ENCODE assay signal across 26 cellular contexts in genomic region chr3:114619771-114620170, GRCh38.
DNase-seq lines count a peak whose midpoint lies in the region; FAIRE-seq and TF ChIP-seq lines count a peak whose summit lies in the region.
"Had no signal": no experiment of that assay in that cellular context is flagged by ENCODE, and none has a peak within 500 bp of the region (broad histone marks: within the 10 kb centered on the region; RNA-seq: fewer than 3 reads in every experiment).

No MANE protein-coding gene starts in this region.

- no peaks in the 10 kb centered on the region for H3K27me3 ChIP-seq in astrocyte (ENCODE audit: insufficient read depth, low read length)
- H3K27me3 ChIP-seq: BE2C; BLaER1 treated with 17β-estradiol and CSF1 and Interleukin-3, amounts not matched to agents 10 nM and 100 nM had no signal

- no peak overlapping the region for H3K4me3 Mint-ChIP-seq in astrocyte (ENCODE audit: unreplicated experiment)
- H3K4me3 Mint-ChIP-seq: CD14-positive monocyte; CD4-positive, alpha-beta T cell; CD8-positive, alpha-beta memory T cell had no signal

- no peaks in the 10 kb centered on the region for H3K9me3 Mint-ChIP-seq in astrocyte (ENCODE audit: unreplicated experiment)
- H3K9me3 Mint-ChIP-seq: CD4-positive, alpha-beta T cell; CD8-positive, alpha-beta memory T cell had no signal

- peaks cover 7% of the 10 kb centered on the region for H4K20me1 ChIP-seq in astrocyte (ENCODE audit: insufficient read depth, low read length)
- H4K20me1 ChIP-seq: BLaER1 treated with 17β-estradiol and CSF1 and Interleukin-3, amounts not matched to agents 10 nM and 100 nM had no signal

- H2AFZ ChIP-seq in astrocyte (ENCODE audit: low read depth, low read length) = no peak overlapping the region
- H2AFZ ChIP-seq: GM23248 had no signal

- H3K27ac Mint-ChIP-seq in astrocyte (ENCODE audit: unreplicated experiment) = no peak overlapping the region
- H3K27ac Mint-ChIP-seq: CD4-positive, alpha-beta T cell; CD8-positive, alpha-beta memory T cell had no signal

- no peaks in the 10 kb centered on the region for H3K36me3 Mint-ChIP-seq in astrocyte (ENCODE audit: low read depth, unreplicated experiment)
- H3K36me3 Mint-ChIP-seq: CD14-positive monocyte had no signal

- no peaks in the 10 kb centered on the region for H3K9me3 ChIP-seq in astrocyte (ENCODE audit: insufficient read depth, low read depth, low read length)
- H3K9me3 ChIP-seq: A549; BE2C; BLaER1 treated with 17β-estradiol and CSF1 and Interleukin-3, amounts not matched to agents 10 nM and 100 nM had no signal

- H3K79me2 ChIP-seq in astrocyte (ENCODE audit: insufficient read depth, low read length) = peaks cover 84% of the 10 kb centered on the region

- H3K4me1 Mint-ChIP-seq in astrocyte (ENCODE audit: low read depth, unreplicated experiment) = peaks cover 29% of the 10 kb centered on the region
- H3K4me1 Mint-ChIP-seq: CD8-positive, alpha-beta memory T cell had no signal

- peak; percentile 2 for DNase-seq in HPDE6-E6E7 (ENCODE audit: extremely low spot score)
- peak; percentile 39 for DNase-seq in NCI-H69 (lab: John Stamatoyannopoulos, UW)
- no peak for DNase-seq in astrocyte (ENCODE audit: low read depth)
- no peak for DNase-seq in epithelial cell of prostate (ENCODE audit: low read depth, low spot score)
- DNase-seq in D721Med (ENCODE audit: insufficient read length, low spot score) = no peak
- DNase-seq in G401 (ENCODE audit: low spot score) = no peak
- no peak for DNase-seq in activated CD4-positive, alpha-beta T cell treated with anti-CD3 and anti-CD28 coated beads for 48 hours
- no peak for DNase-seq in activated CD4-positive, alpha-beta T cell treated with anti-CD3 and anti-CD28 coated beads, Interleukin-2, amount 50 U/mL, for 1 hour
- DNase-seq: 8988T; ACHN; AML-193; BE2C; CD4-positive, alpha-beta T cell; CD8-positive, alpha-beta memory T cell; DMS53; DMS79 treated with DMSO at 0.1 percent for 48 hours; GM23248; H7; HCEC 1CT had no signal

- no peak overlapping the region for H3K9ac ChIP-seq in astrocyte (ENCODE audit: low read length)
- H3K9ac ChIP-seq: BLaER1 treated with 17β-estradiol and CSF1 and Interleukin-3, amounts not matched to agents 10 nM and 100 nM; GM23248 had no signal

- H3K4me2 ChIP-seq in astrocyte (ENCODE audit: low read length) = no peak overlapping the region
- H3K4me2 ChIP-seq: A549; BLaER1 treated with 17β-estradiol and CSF1 and Interleukin-3, amounts not matched to agents 10 nM and 100 nM had no signal

- FAIRE-seq in astrocyte (lab: Jason Lieb, UNC) = peak; percentile 5
- FAIRE-seq in D721Med (lab: Jason Lieb, UNC) = no peak
- FAIRE-seq: A549, G401.6, GM12892, GM19239, H1 had no signal

- in situ Hi-C loops in G401 (cut with HindIII; ENCODE audit: low sequenced_read_pairs) = no loop called here

- peaks cover 20% of the 10 kb centered on the region for H3K4me1 ChIP-seq in astrocyte (ENCODE audit: insufficient read depth, low read length)

- TF ChIP-seq CTCF in astrocyte (IDR thresholded peaks at IDR 0.05; ENCODE audit: insufficient read depth, low read depth, low read length) (no peak), D721Med (IDR thresholded peaks at IDR 0.05; ENCODE audit: insufficient read depth, missing control alignments) (no peak)

- H3K4me3 ChIP-seq in astrocyte (ENCODE audit: insufficient read depth, low read depth, low read length) = no peak overlapping the region
- H3K4me3 ChIP-seq: A549; BLaER1 treated with 17β-estradiol and CSF1 and Interleukin-3, amounts not matched to agents 10 nM and 100 nM; GM23248 had no signal

- no peaks in the 10 kb centered on the region for H3K27me3 Mint-ChIP-seq in astrocyte (ENCODE audit: low read depth, unreplicated experiment)
- H3K27me3 Mint-ChIP-seq: CD4-positive, alpha-beta T cell had no signal

- H3K36me3 ChIP-seq in astrocyte (ENCODE audit: insufficient read depth, low read length) = no peaks in the 10 kb centered on the region
- H3K36me3 ChIP-seq: BE2C; BLaER1 treated with 17β-estradiol and CSF1 and Interleukin-3, amounts not matched to agents 10 nM and 100 nM had no signal

- no peak overlapping the region for H3K27ac ChIP-seq in astrocyte (ENCODE audit: low read depth, low read length)
- peak overlapping the region; percentile 6 for H3K27ac ChIP-seq in epithelial cell of prostate
- H3K27ac ChIP-seq: A549; BLaER1 treated with 17β-estradiol and CSF1 and Interleukin-3, amounts not matched to agents 10 nM and 100 nM; GM23248 had no signal

Comparison
In these comparisons a context has a peak if more than half of its experiments do, and no peak if none do; other contexts are left out.
1. DNase-seq: peak in HPDE6-E6E7 (single experiment) and NCI-H69 (single experiment); none in astrocyte (single experiment), epithelial cell of prostate (single experiment), D721Med (single experiment), G401 (single experiment), activated CD4-positive, alpha-beta T cell treated with anti-CD3 and anti-CD28 coated beads for 48 hours (single experiment) and activated CD4-positive, alpha-beta T cell treated with anti-CD3 and anti-CD28 coated beads, Interleukin-2, amount 50 U/mL, for 1 hour (single experiment).